1 cellular context compared by ENCODE assay signal in genomic region chr3:171494457-171495109, GRCh38.
TF ChIP-seq lines count a peak whose summit lies in the region.

No MANE protein-coding gene starts in this region.

TF ChIP-seq in K562, 482 proteins besides CTCF, POLR2A, EP300 and RAD21:
- TF ChIP-seq, protein P1, sequence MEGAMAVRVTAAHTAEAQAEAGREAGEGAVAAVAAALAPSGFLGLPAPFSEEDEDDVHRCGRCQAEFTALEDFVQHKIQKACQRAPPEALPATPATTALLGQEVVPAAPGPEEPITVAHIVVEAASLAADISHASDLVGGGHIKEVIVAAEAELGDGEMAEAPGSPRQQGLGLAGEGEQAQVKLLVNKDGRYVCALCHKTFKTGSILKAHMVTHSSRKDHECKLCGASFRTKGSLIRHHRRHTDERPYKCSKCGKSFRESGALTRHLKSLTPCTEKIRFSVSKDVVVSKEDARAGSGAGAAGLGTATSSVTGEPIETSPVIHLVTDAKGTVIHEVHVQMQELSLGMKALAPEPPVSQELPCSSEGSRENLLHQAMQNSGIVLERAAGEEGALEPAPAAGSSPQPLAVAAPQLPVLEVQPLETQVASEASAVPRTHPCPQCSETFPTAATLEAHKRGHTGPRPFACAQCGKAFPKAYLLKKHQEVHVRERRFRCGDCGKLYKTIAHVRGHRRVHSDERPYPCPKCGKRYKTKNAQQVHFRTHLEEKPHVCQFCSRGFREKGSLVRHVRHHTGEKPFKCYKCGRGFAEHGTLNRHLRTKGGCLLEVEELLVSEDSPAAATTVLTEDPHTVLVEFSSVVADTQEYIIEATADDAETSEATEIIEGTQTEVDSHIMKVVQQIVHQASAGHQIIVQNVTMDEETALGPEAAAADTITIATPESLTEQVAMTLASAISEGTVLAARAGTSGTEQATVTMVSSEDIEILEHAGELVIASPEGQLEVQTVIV (CRISPR knock-in tag; IDR thresholded peaks at IDR 0.05; ENCODE audit: borderline replicate concordance) = no peak
- TF ChIP-seq DDX20 (tag; IDR thresholded peaks at IDR 0.05; ENCODE audit: low read depth) (0 out of 2 replicates have a peak, but pooled peaks have one; percentile 19), FOXA3 (CRISPR knock-in tag; conservative IDR thresholded peaks at IDR 0.05 in 1 of 2, IDR thresholded peaks at IDR 0.05 in 1 of 2) (0 out of 4 replicates have a peak, but pooled peaks of 1 of the 2 experiments have one; percentile 6), RBM14 (IDR thresholded peaks at IDR 0.05; ENCODE audit: borderline replicate concordance, insufficient read depth, low read depth, low read length) (no peak)
